18 cellular contexts compared by ENCODE assay signal in the genomic region with DNA sequence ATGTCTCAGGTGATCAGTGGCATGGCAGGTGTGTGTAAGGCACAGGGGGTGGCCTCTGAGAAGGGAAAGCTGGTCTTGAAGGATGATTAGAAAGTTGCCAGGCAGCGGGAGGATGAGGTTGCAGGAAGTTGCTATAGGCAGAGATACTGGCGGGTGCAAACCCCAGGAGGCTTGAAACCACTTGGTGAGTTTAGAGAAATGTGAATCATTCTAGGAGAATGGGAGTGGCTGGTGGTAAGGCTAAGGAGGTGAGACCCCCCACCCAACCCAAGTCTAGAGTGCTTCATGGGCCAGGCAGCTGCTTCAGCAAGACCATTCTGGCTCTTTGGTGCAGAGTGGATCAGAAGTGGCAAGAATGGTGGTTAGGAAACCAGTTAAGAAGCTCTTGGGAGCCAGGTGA. TPM values are rescaled to one million over a fixed set of nuclear protein-coding genes. Genes with fewer than 3 reads are reported as not detected.
DNase-seq lines count a peak whose midpoint lies in the region; ATAC-seq and TF ChIP-seq lines count a peak whose summit lies in the region.
"Had no signal": no experiment of that assay in that cellular context is flagged by ENCODE, and none has a peak within 500 bp of the region (broad histone marks: within the 10 kb centered on the region; RNA-seq: fewer than 3 reads in every experiment).

No MANE protein-coding gene starts in this region.

- H4K20me1 ChIP-seq in osteoblast (ENCODE audit: insufficient read depth, low read length), result no peaks in the 10 kb centered on the region

- H3K27ac ChIP-seq in osteoblast (ENCODE audit: low read depth, low read length), result no peak overlapping the region
- H3K27ac ChIP-seq: hepatocyte, ovary had no signal

- H3K9me3 Mint-ChIP-seq in activated T-helper 1 cell treated with anti-CD3 and anti-CD28 coated beads, Interleukin-12 subunit alpha, Interleukin-12 subunit beta, Interleukin-2, Interleukin-4 antibody, amounts not matched to agents 30 ng/mL and 10 ng/mL and 1 ng/mL, durations not matched to agents 14 hours and 24 hours and 36 hours, result no peaks in the 10 kb centered on the region

- no peak overlapping the region for H3K4me3 ChIP-seq in osteoblast (ENCODE audit: insufficient read depth, low read length)
- H3K4me3 ChIP-seq: hepatocyte, mucosa of descending colon, ovary had no signal

- intact Hi-C loops in activated T-helper 1 cell treated with anti-CD3 and anti-CD28 coated beads, Interleukin-12 subunit alpha, Interleukin-12 subunit beta, Interleukin-2, Interleukin-4 antibody, amounts not matched to agents 30 ng/mL and 10 ng/mL and 1 ng/mL, durations not matched to agents 14 hours and 24 hours and 36 hours (cut with micrococcal nuclease), result no loop called here

- no peak for ATAC-seq in HG03196 (IDR thresholded peaks at IDR 0.05; ENCODE audit: unreplicated experiment)
- ATAC-seq: HepG2, mucosa of descending colon had no signal

- peak overlapping the region; percentile 79 for H3K4me3 Mint-ChIP-seq in activated T-helper 1 cell treated with anti-CD3 and anti-CD28 coated beads, Interleukin-12 subunit alpha, Interleukin-12 subunit beta, Interleukin-2, Interleukin-4 antibody, amounts not matched to agents 30 ng/mL and 10 ng/mL and 1 ng/mL, durations not matched to agents 14 hours and 24 hours and 36 hours

- H3K36me3 Mint-ChIP-seq in activated T-helper 1 cell treated with anti-CD3 and anti-CD28 coated beads, Interleukin-12 subunit alpha, Interleukin-12 subunit beta, Interleukin-2, Interleukin-4 antibody, amounts not matched to agents 30 ng/mL and 10 ng/mL and 1 ng/mL, durations not matched to agents 14 hours and 24 hours and 36 hours (ENCODE audit: low read depth), result peaks cover 66% of the 10 kb centered on the region

- no peaks in the 10 kb centered on the region for H3K79me2 ChIP-seq in osteoblast (ENCODE audit: insufficient read depth, low read length)
- H3K79me2 ChIP-seq: hepatocyte had no signal

- H3K4me1 Mint-ChIP-seq in activated T-helper 1 cell treated with anti-CD3 and anti-CD28 coated beads, Interleukin-12 subunit alpha, Interleukin-12 subunit beta, Interleukin-2, Interleukin-4 antibody, amounts not matched to agents 30 ng/mL and 10 ng/mL and 1 ng/mL, durations not matched to agents 14 hours and 24 hours and 36 hours (ENCODE audit: low read depth), result peaks cover 84% of the 10 kb centered on the region

- no peak overlapping the region for H3K4me2 ChIP-seq in osteoblast (ENCODE audit: insufficient read depth, low read length)
- H3K4me2 ChIP-seq: hepatocyte had no signal

- DNase-seq in activated CD4-positive, alpha-beta T cell treated with anti-CD3 and anti-CD28 coated beads for 48 hours, result peak; percentile 43
- no peak for DNase-seq in activated CD4-positive, alpha-beta T cell treated with anti-CD3 and anti-CD28 coated beads, Interleukin-2, amount 50 U/mL, for 4 hours
- DNase-seq in MV-4-11 (lab: John Stamatoyannopoulos, UW) (peak; percentile 19), osteoblast (ENCODE audit: insufficient read length, low spot score, missing footprints) (peak; percentile 86), iPS-NIHi7 (ENCODE audit: extremely low spot score) (no peak), inferior parietal cortex (ENCODE audit: extremely low spot score) (no peak)
- DNase-seq in activated T-helper 1 cell treated with anti-CD3 and anti-CD28 coated beads, Interleukin-12 subunit alpha, Interleukin-12 subunit beta, Interleukin-2, Interleukin-4 antibody, amounts not matched to agents 30 ng/mL and 10 ng/mL and 1 ng/mL, durations not matched to agents 14 hours and 24 hours and 36 hours (ENCODE audit: low spot score), result peak; percentile 51
- DNase-seq: mucosa of descending colon; NCI-H2029 treated with DMSO at 0.1 percent for 48 hours; NCI-H526 treated with DMSO at 0.1 percent for 48 hours; ovary; stimulated activated CD4-positive, alpha-beta T cell treated with anti-CD3 and anti-CD28 coated beads, Interleukin-4, amount 100 ng/mL, for 4 hours; trophoblast cell had no signal

- TF ChIP-seq CTCF in osteoblast (IDR thresholded peaks at IDR 0.05; ENCODE audit: extremely low read depth, low read depth, low read length), result no peak

- H3K27me3 Mint-ChIP-seq in activated T-helper 1 cell treated with anti-CD3 and anti-CD28 coated beads, Interleukin-12 subunit alpha, Interleukin-12 subunit beta, Interleukin-2, Interleukin-4 antibody, amounts not matched to agents 30 ng/mL and 10 ng/mL and 1 ng/mL, durations not matched to agents 14 hours and 24 hours and 36 hours (ENCODE audit: insufficient read depth), result no peaks in the 10 kb centered on the region

- H3K27me3 ChIP-seq in osteoblast (ENCODE audit: insufficient read depth, low read length), result no peaks in the 10 kb centered on the region
- H3K27me3 ChIP-seq: hepatocyte, ovary had no signal

- no peaks in the 10 kb centered on the region for H3K9me3 ChIP-seq in osteoblast (ENCODE audit: low read depth, low read length)
- H3K9me3 ChIP-seq: mucosa of descending colon, ovary had no signal

- H2AFZ ChIP-seq in osteoblast (ENCODE audit: low read length), result no peak overlapping the region
- H2AFZ ChIP-seq: hepatocyte had no signal

- H3K4me1 ChIP-seq in osteoblast (ENCODE audit: insufficient read depth, low read length), result peaks cover 9% of the 10 kb centered on the region

- no peaks in the 10 kb centered on the region for H3K36me3 ChIP-seq in osteoblast (ENCODE audit: insufficient read depth, low read length)
- H3K36me3 ChIP-seq: ovary had no signal

- H3K27ac Mint-ChIP-seq in activated T-helper 1 cell treated with anti-CD3 and anti-CD28 coated beads, Interleukin-12 subunit alpha, Interleukin-12 subunit beta, Interleukin-2, Interleukin-4 antibody, amounts not matched to agents 30 ng/mL and 10 ng/mL and 1 ng/mL, durations not matched to agents 14 hours and 24 hours and 36 hours, result peak overlapping the region; percentile 87

RNA-seq across cellular contexts. Expression of a gene that starts 9.0 kb away (rescaled TPM):
- total RNA-seq in activated T-helper 1 cell treated with anti-CD3 and anti-CD28 coated beads, Interleukin-12 subunit alpha, Interleukin-12 subunit beta, Interleukin-2, Interleukin-4 antibody, amounts not matched to agents 30 ng/mL and 10 ng/mL and 1 ng/mL, durations not matched to agents 14 hours and 24 hours and 36 hours, result 283 and 286 TPM in 2 replicates
- 0.29 and 0.36 TPM in 2 replicates for total RNA-seq in osteoblast

RNA-seq across cellular contexts. Expression of a gene that starts 40.3 kb away (rescaled TPM):
- 117 TPM in 2 replicates for total RNA-seq in activated T-helper 1 cell treated with anti-CD3 and anti-CD28 coated beads, Interleukin-12 subunit alpha, Interleukin-12 subunit beta, Interleukin-2, Interleukin-4 antibody, amounts not matched to agents 30 ng/mL and 10 ng/mL and 1 ng/mL, durations not matched to agents 14 hours and 24 hours and 36 hours
- 18.0 and 22.8 TPM in 2 replicates for total RNA-seq in osteoblast

RNA-seq across cellular contexts. Expression of a gene that starts 51.3 kb away (rescaled TPM):
- 0.65 and 0.78 TPM in 2 replicates for total RNA-seq in activated T-helper 1 cell treated with anti-CD3 and anti-CD28 coated beads, Interleukin-12 subunit alpha, Interleukin-12 subunit beta, Interleukin-2, Interleukin-4 antibody, amounts not matched to agents 30 ng/mL and 10 ng/mL and 1 ng/mL, durations not matched to agents 14 hours and 24 hours and 36 hours
- 0.29 and 0.36 TPM in 2 replicates for total RNA-seq in osteoblast
- total RNA-seq: G401, hepatocyte, HepG2, MCF 10A had no signal

RNA-seq across cellular contexts. Expression of a gene that starts 53.0 kb away (rescaled TPM):
- 49.1 and 49.8 TPM in 2 replicates for total RNA-seq in activated T-helper 1 cell treated with anti-CD3 and anti-CD28 coated beads, Interleukin-12 subunit alpha, Interleukin-12 subunit beta, Interleukin-2, Interleukin-4 antibody, amounts not matched to agents 30 ng/mL and 10 ng/mL and 1 ng/mL, durations not matched to agents 14 hours and 24 hours and 36 hours
- total RNA-seq in osteoblast, result 0.36 and 0.88 TPM in 2 replicates
- total RNA-seq: HepG2 had no signal

RNA-seq across cellular contexts. Expression of a gene that starts 56.2 kb away (rescaled TPM):
- total RNA-seq in activated T-helper 1 cell treated with anti-CD3 and anti-CD28 coated beads, Interleukin-12 subunit alpha, Interleukin-12 subunit beta, Interleukin-2, Interleukin-4 antibody, amounts not matched to agents 30 ng/mL and 10 ng/mL and 1 ng/mL, durations not matched to agents 14 hours and 24 hours and 36 hours, result 371 and 374 TPM in 2 replicates
- total RNA-seq in osteoblast, result 167 and 177 TPM in 2 replicates

Comparison
In these comparisons a context has a peak if more than half of its experiments do, and no peak if none do; other contexts are left out.
1. DNase-seq: peak in activated CD4-positive, alpha-beta T cell treated with anti-CD3 and anti-CD28 coated beads for 48 hours (single experiment), MV-4-11 (single experiment), activated T-helper 1 cell treated with anti-CD3 and anti-CD28 coated beads, Interleukin-12 subunit alpha, Interleukin-12 subunit beta, Interleukin-2, Interleukin-4 antibody, amounts not matched to agents 30 ng/mL and 10 ng/mL and 1 ng/mL, durations not matched to agents 14 hours and 24 hours and 36 hours (single experiment) and osteoblast (single experiment); none in activated CD4-positive, alpha-beta T cell treated with anti-CD3 and anti-CD28 coated beads, Interleukin-2, amount 50 U/mL, for 4 hours (0 of 2), iPS-NIHi7 (single experiment) and inferior parietal cortex (single experiment).
2. RNA of a gene that starts 9.0 kb away (total RNA-seq): 283 to 286 TPM in activated T-helper 1 cell treated with anti-CD3 and anti-CD28 coated beads, Interleukin-12 subunit alpha, Interleukin-12 subunit beta, Interleukin-2, Interleukin-4 antibody, amounts not matched to agents 30 ng/mL and 10 ng/mL and 1 ng/mL, durations not matched to agents 14 hours and 24 hours and 36 hours; 0.29 to 0.36 TPM in osteoblast; every median in the first group is over 100 times any median in the second.